8 cellular contexts compared by ENCODE assay signal in the genomic region with DNA sequence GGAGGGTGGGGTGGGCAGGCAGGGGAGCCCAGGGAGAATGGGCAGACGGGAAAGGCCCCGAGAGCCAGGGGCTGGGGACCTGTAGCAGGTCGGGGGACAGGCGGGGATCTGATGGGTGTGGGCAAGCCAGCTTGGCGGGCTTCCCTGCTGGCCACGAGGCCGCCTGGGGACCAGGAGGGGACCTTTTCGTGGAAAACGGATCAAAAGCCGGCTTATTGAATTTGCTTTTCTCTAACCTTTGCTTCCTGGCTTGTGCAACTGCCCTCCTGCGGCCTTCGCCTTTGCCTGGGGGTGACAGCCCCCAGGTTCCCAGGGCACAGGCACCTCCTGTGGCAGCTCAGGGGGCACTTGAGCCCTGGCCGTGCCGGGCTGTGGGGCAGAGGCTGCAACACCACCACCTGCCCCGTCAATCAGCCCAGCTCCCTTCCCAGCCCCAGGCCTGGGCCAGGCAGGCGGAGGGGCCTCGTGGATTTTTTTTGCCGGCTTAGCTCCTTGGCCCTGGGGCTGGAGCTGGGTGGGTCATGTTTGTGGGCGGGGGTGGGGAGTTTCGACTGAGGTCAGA. TPM values are rescaled to one million over a fixed set of nuclear protein-coding genes. Genes with fewer than 3 reads are reported as not detected.
"Had no signal": no experiment of that assay in that cellular context is flagged by ENCODE, and none has a peak within 500 bp of the region (broad histone marks: within the 10 kb centered on the region; RNA-seq: fewer than 3 reads in every experiment).

No MANE protein-coding gene starts in this region.

- DNase-seq: IMR-90, KBM-7, KG1 had no signal

- H3K9me3 Mint-ChIP-seq: IgD-negative memory B cell had no signal

- FAIRE-seq: HTR-8/SVneo, K562 had no signal

- H3K27ac Mint-ChIP-seq: IgD-negative memory B cell had no signal

- H3K9ac ChIP-seq: KMS-11 had no signal

- ATAC-seq: K562 had no signal

- H3K4me2 ChIP-seq: KMS-11 had no signal

- H3K27me3 Mint-ChIP-seq: IgD-negative memory B cell had no signal

- H3K4me3 Mint-ChIP-seq: IgD-negative memory B cell had no signal

- H3K36me3 Mint-ChIP-seq: IgD-negative memory B cell had no signal

- H3K4me3 ChIP-seq: K562 had no signal

- H3K27ac ChIP-seq: HL-60, KMS-11 had no signal

- H3K4me1 Mint-ChIP-seq: IgD-negative memory B cell had no signal

RNA-seq across cellular contexts. Expression of a gene that starts 41.6 kb away (rescaled TPM):
- total RNA-seq: IMR-90 had no signal
- polyA plus RNA-seq: IgD-negative memory B cell had no signal
